In genomic region chr4:138537739-138538138, GRCh38 we compare ENCODE assay signal across 36 cellular contexts.
"Had no signal": no experiment of that assay in that cellular context is flagged by ENCODE, and none has a peak within 500 bp of the region (broad histone marks: within the 10 kb centered on the region; RNA-seq: fewer than 3 reads in every experiment).

No MANE protein-coding gene starts in this region.

- H3K27ac ChIP-seq: adrenal gland, body of pancreas, colonic mucosa, dorsolateral prefrontal cortex, heart left ventricle, WERI-Rb-1 had no signal

- H3K27ac Mint-ChIP-seq: activated B cell treated with CpG ODN at 0.5 μM for 24 hours; activated CD4-positive, alpha-beta memory T cell treated with anti-CD3 and anti-CD28 coated beads for 36 hours; activated CD4-positive, alpha-beta T cell treated with anti-CD3 and anti-CD28 coated beads for 36 hours; activated CD4-positive, alpha-beta T cell treated with anti-CD3 and anti-CD28 coated beads, Interleukin-2, amount 10 ng/mL, durations not matched to agents 24 days and 14 days; activated CD8-positive, alpha-beta memory T cell treated with anti-CD3 and anti-CD28 coated beads, Interleukin-2, amount 10 ng/mL, durations not matched to agents 7 days and 5 days; activated CD8-positive, alpha-beta T cell treated with anti-CD3 and anti-CD28 coated beads, Interleukin-2, amount 10 ng/mL, durations not matched to agents 7 days and 5 days; activated naive CD4-positive, alpha-beta T cell treated with anti-CD3 and anti-CD28 coated beads for 36 hours; activated naive CD4-positive, alpha-beta T cell treated with anti-CD3 and anti-CD28 coated beads, Interleukin-2, amount 50 U/mL, for 24 hours; activated naive CD8-positive, alpha-beta T cell treated with anti-CD3 and anti-CD28 coated beads for 36 hours; activated naive CD8-positive, alpha-beta T cell treated with anti-CD3 and anti-CD28 coated beads, Interleukin-2, amount 50 U/mL, for 24 hours; activated T-helper 1 cell treated with anti-CD3 and anti-CD28 coated beads, Interleukin-12 subunit alpha, Interleukin-12 subunit beta, Interleukin-2, Interleukin-4 antibody, amounts not matched to agents 30 ng/mL and 10 ng/mL and 1 ng/mL, durations not matched to agents 14 hours and 24 hours and 36 hours; activated T-helper 2 cell treated with anti-CD3 and anti-CD28 coated beads, Interferon-gamma antibody, Interleukin-2, Interleukin-4, amounts not matched to agents 10 μg/mL and 5 μg/mL and 100 μg/mL, durations not matched to agents 14 hours and 24 hours and 36 hours; dendritic cell treated with granulocyte-macrophage colony-stimulating factor and Interleukin-4, amounts not matched to agents 40 ng/mL and 50 ng/mL, for 4 days; endodermal cell; T-helper 17 cell; T-helper 2 cell treated with Interferon-gamma antibody and Interleukin-4, amounts not matched to agents 5 μg/mL and 100 μg/mL, for 36 hours had no signal

- H3K4me3 Mint-ChIP-seq: activated B cell treated with CpG ODN at 0.5 μM for 24 hours; activated CD4-positive, alpha-beta memory T cell treated with anti-CD3 and anti-CD28 coated beads for 36 hours; activated CD4-positive, alpha-beta T cell treated with anti-CD3 and anti-CD28 coated beads for 36 hours; activated CD4-positive, alpha-beta T cell treated with anti-CD3 and anti-CD28 coated beads, Interleukin-2, amount 10 ng/mL, durations not matched to agents 24 days and 14 days; activated CD8-positive, alpha-beta memory T cell treated with anti-CD3 and anti-CD28 coated beads, Interleukin-2, amount 10 ng/mL, durations not matched to agents 7 days and 5 days; activated CD8-positive, alpha-beta T cell treated with anti-CD3 and anti-CD28 coated beads, Interleukin-2, amount 10 ng/mL, durations not matched to agents 7 days and 5 days; activated naive CD4-positive, alpha-beta T cell treated with anti-CD3 and anti-CD28 coated beads for 36 hours; activated naive CD4-positive, alpha-beta T cell treated with anti-CD3 and anti-CD28 coated beads, Interleukin-2, amount 50 U/mL, for 24 hours; activated naive CD8-positive, alpha-beta T cell treated with anti-CD3 and anti-CD28 coated beads for 36 hours; activated naive CD8-positive, alpha-beta T cell treated with anti-CD3 and anti-CD28 coated beads, Interleukin-2, amount 50 U/mL, for 24 hours; activated T-helper 1 cell treated with anti-CD3 and anti-CD28 coated beads, Interleukin-12 subunit alpha, Interleukin-12 subunit beta, Interleukin-2, Interleukin-4 antibody, amounts not matched to agents 30 ng/mL and 10 ng/mL and 1 ng/mL, durations not matched to agents 14 hours and 24 hours and 36 hours; dendritic cell treated with granulocyte-macrophage colony-stimulating factor and Interleukin-4, amounts not matched to agents 40 ng/mL and 50 ng/mL, for 4 days; endodermal cell; T-helper 17 cell; T-helper 2 cell treated with Interferon-gamma antibody and Interleukin-4, amounts not matched to agents 5 μg/mL and 100 μg/mL, for 36 hours had no signal

- H3K27me3 Mint-ChIP-seq: activated B cell treated with CpG ODN at 0.5 μM for 24 hours; activated CD4-positive, alpha-beta memory T cell treated with anti-CD3 and anti-CD28 coated beads for 36 hours; activated CD4-positive, alpha-beta T cell treated with anti-CD3 and anti-CD28 coated beads for 36 hours; activated CD4-positive, alpha-beta T cell treated with anti-CD3 and anti-CD28 coated beads, Interleukin-2, amount 10 ng/mL, durations not matched to agents 24 days and 14 days; activated CD8-positive, alpha-beta memory T cell treated with anti-CD3 and anti-CD28 coated beads, Interleukin-2, amount 10 ng/mL, durations not matched to agents 7 days and 5 days; activated naive CD4-positive, alpha-beta T cell treated with anti-CD3 and anti-CD28 coated beads, Interleukin-2, amount 50 U/mL, for 24 hours; activated naive CD8-positive, alpha-beta T cell treated with anti-CD3 and anti-CD28 coated beads for 36 hours; activated naive CD8-positive, alpha-beta T cell treated with anti-CD3 and anti-CD28 coated beads, Interleukin-2, amount 50 U/mL, for 24 hours; T-helper 17 cell had no signal

- DNase-seq: activated B cell treated with CpG ODN at 0.5 μM for 24 hours; activated CD4-positive, alpha-beta memory T cell treated with anti-CD3 and anti-CD28 coated beads for 36 hours; activated CD4-positive, alpha-beta T cell treated with anti-CD3 and anti-CD28 coated beads for 36 hours; activated CD4-positive, alpha-beta T cell treated with anti-CD3 and anti-CD28 coated beads, Interleukin-2, amount 10 ng/mL, durations not matched to agents 24 days and 14 days; activated CD4-positive, CD25-positive, alpha-beta regulatory T cell treated with anti-CD3 and anti-CD28 coated beads, Interleukin-2, amount 50 U/mL, for 72 hours; activated CD8-positive, alpha-beta memory T cell treated with anti-CD3 and anti-CD28 coated beads, Interleukin-2, amount 10 ng/mL, durations not matched to agents 7 days and 5 days; activated CD8-positive, alpha-beta memory T cell treated with anti-CD3 and anti-CD28 coated beads, Interleukin-2, amount 50 U/mL, for 4 hours; activated CD8-positive, alpha-beta T cell treated with anti-CD3 and anti-CD28 coated beads, Interleukin-2, amount 10 ng/mL, durations not matched to agents 7 days and 5 days; activated effector memory CD4-positive, alpha-beta T cell treated with anti-CD3 and anti-CD28 coated beads, Interleukin-2, amount 50 U/mL, for 16 hours; activated naive CD4-positive, alpha-beta T cell treated with anti-CD3 and anti-CD28 coated beads for 36 hours; activated naive CD8-positive, alpha-beta T cell treated with anti-CD3 and anti-CD28 coated beads for 36 hours; activated naive CD8-positive, alpha-beta T cell treated with anti-CD3 and anti-CD28 coated beads, Interleukin-2, amount 50 U/mL, for 24 hours; activated T-cell treated with anti-CD3 and anti-CD28 coated beads, Interleukin-2, amount 50 U/mL, for 1 hour; activated T-cell treated with anti-CD3 and anti-CD28 coated beads, Interleukin-2, amount 50 U/mL, for 48 hours; adrenal gland; amygdala; aorta; body of pancreas; caudate nucleus; cerebellar nuclear complex; colonic mucosa; dorsolateral prefrontal cortex; effector memory CD4-positive, alpha-beta T cell; endodermal cell; foreskin fibroblast; heart left ventricle; T-helper 1 cell; T-helper 17 cell; T1000; WERI-Rb-1 had no signal

- H3K9me3 ChIP-seq: body of pancreas, colonic mucosa had no signal

- H3K9me3 Mint-ChIP-seq: activated CD4-positive, alpha-beta T cell treated with anti-CD3 and anti-CD28 coated beads, Interleukin-2, amount 10 ng/mL, durations not matched to agents 24 days and 14 days; activated T-helper 1 cell treated with anti-CD3 and anti-CD28 coated beads, Interleukin-12 subunit alpha, Interleukin-12 subunit beta, Interleukin-2, Interleukin-4 antibody, amounts not matched to agents 30 ng/mL and 10 ng/mL and 1 ng/mL, durations not matched to agents 14 hours and 24 hours and 36 hours; T-helper 2 cell treated with Interferon-gamma antibody and Interleukin-4, amounts not matched to agents 5 μg/mL and 100 μg/mL, for 36 hours had no signal

- H3K36me3 ChIP-seq: adrenal gland, colonic mucosa, heart left ventricle, WERI-Rb-1 had no signal

- H3K36me3 Mint-ChIP-seq: activated CD4-positive, alpha-beta memory T cell treated with anti-CD3 and anti-CD28 coated beads for 36 hours; activated CD8-positive, alpha-beta memory T cell treated with anti-CD3 and anti-CD28 coated beads, Interleukin-2, amount 10 ng/mL, durations not matched to agents 7 days and 5 days; activated naive CD4-positive, alpha-beta T cell treated with anti-CD3 and anti-CD28 coated beads, Interleukin-2, amount 50 U/mL, for 24 hours; activated naive CD8-positive, alpha-beta T cell treated with anti-CD3 and anti-CD28 coated beads for 36 hours had no signal

- ATAC-seq: activated CD4-positive, alpha-beta T cell treated with anti-CD3 and anti-CD28 coated beads for 36 hours; activated CD8-positive, alpha-beta memory T cell treated with anti-CD3 and anti-CD28 coated beads, Interleukin-2, amount 10 ng/mL, durations not matched to agents 7 days and 5 days; activated CD8-positive, alpha-beta T cell treated with anti-CD3 and anti-CD28 coated beads, Interleukin-2, amount 10 ng/mL, durations not matched to agents 7 days and 5 days; activated naive CD8-positive, alpha-beta T cell treated with anti-CD3 and anti-CD28 coated beads, Interleukin-2, amount 50 U/mL, for 24 hours; body of pancreas; esophagus mucosa; heart left ventricle; T-helper 17 cell had no signal

- H3K27me3 ChIP-seq: adrenal gland, body of pancreas, colonic mucosa, dorsolateral prefrontal cortex, heart left ventricle had no signal

- H3K4me1 ChIP-seq: adrenal gland, body of pancreas, colonic mucosa had no signal

- H3K4me3 ChIP-seq: adrenal gland, body of pancreas, colonic mucosa, dorsolateral prefrontal cortex, heart left ventricle had no signal

- H3K4me1 Mint-ChIP-seq: activated B cell treated with CpG ODN at 0.5 μM for 24 hours; activated CD4-positive, alpha-beta T cell treated with anti-CD3 and anti-CD28 coated beads for 36 hours; activated CD4-positive, alpha-beta T cell treated with anti-CD3 and anti-CD28 coated beads, Interleukin-2, amount 10 ng/mL, durations not matched to agents 24 days and 14 days; activated CD8-positive, alpha-beta memory T cell treated with anti-CD3 and anti-CD28 coated beads, Interleukin-2, amount 10 ng/mL, durations not matched to agents 7 days and 5 days; activated naive CD4-positive, alpha-beta T cell treated with anti-CD3 and anti-CD28 coated beads, Interleukin-2, amount 50 U/mL, for 24 hours; activated naive CD8-positive, alpha-beta T cell treated with anti-CD3 and anti-CD28 coated beads for 36 hours; activated naive CD8-positive, alpha-beta T cell treated with anti-CD3 and anti-CD28 coated beads, Interleukin-2, amount 50 U/mL, for 24 hours; endodermal cell; T-helper 17 cell had no signal
